Comparison of ENCODE assay signal across 24 cellular contexts in genomic region chr12:122454739-122455138, GRCh38. TPM values are rescaled to one million over a fixed set of nuclear protein-coding genes. Genes with fewer than 3 reads are reported as not detected.
DNase-seq lines count a peak whose midpoint lies in the region; ATAC-seq and TF ChIP-seq lines count a peak whose summit lies in the region.
"Had no signal": no experiment of that assay in that cellular context is flagged by ENCODE, and none has a peak within 500 bp of the region (broad histone marks: within the 10 kb centered on the region; RNA-seq: fewer than 3 reads in every experiment).

No MANE protein-coding gene starts in this region.

- H3K9me3 Mint-ChIP-seq in activated CD4-positive, alpha-beta memory T cell treated with anti-CD3 and anti-CD28 coated beads, Interleukin-2, amount 10 ng/mL, durations not matched to agents 7 days and 5 days, result no peaks in the 10 kb centered on the region
- no peaks in the 10 kb centered on the region for H3K9me3 Mint-ChIP-seq in activated CD4-positive, alpha-beta memory T cell treated with anti-CD3 and anti-CD28 coated beads for 36 hours
- H3K9me3 Mint-ChIP-seq in CD4-positive, alpha-beta T cell, result no peaks in the 10 kb centered on the region
- no peaks in the 10 kb centered on the region for H3K9me3 Mint-ChIP-seq in activated naive CD8-positive, alpha-beta T cell treated with anti-CD3 and anti-CD28 coated beads, Interleukin-2, amount 10 ng/mL, durations not matched to agents 7 days and 5 days

- WGBS in sigmoid colon, 2 donors, result 65 to 78% methylated on average over 6 of the region's 6 CpGs

- peak overlapping the region; percentile 4 for H3K27ac Mint-ChIP-seq in activated CD4-positive, alpha-beta memory T cell treated with anti-CD3 and anti-CD28 coated beads, Interleukin-2, amount 10 ng/mL, durations not matched to agents 7 days and 5 days
- H3K27ac Mint-ChIP-seq in activated CD4-positive, alpha-beta memory T cell treated with anti-CD3 and anti-CD28 coated beads for 36 hours, result no peak overlapping the region
- H3K27ac Mint-ChIP-seq in CD4-positive, alpha-beta T cell, result peak overlapping the region; percentile 39
- H3K27ac Mint-ChIP-seq in activated naive CD8-positive, alpha-beta T cell treated with anti-CD3 and anti-CD28 coated beads, Interleukin-2, amount 10 ng/mL, durations not matched to agents 7 days and 5 days, result peak overlapping the region; percentile 99

- peaks cover 4% of the 10 kb centered on the region for H3K36me3 Mint-ChIP-seq in activated CD4-positive, alpha-beta memory T cell treated with anti-CD3 and anti-CD28 coated beads, Interleukin-2, amount 10 ng/mL, durations not matched to agents 7 days and 5 days (ENCODE audit: low read depth)
- H3K36me3 Mint-ChIP-seq in activated CD4-positive, alpha-beta memory T cell treated with anti-CD3 and anti-CD28 coated beads for 36 hours, result no peaks in the 10 kb centered on the region
- no peaks in the 10 kb centered on the region for H3K36me3 Mint-ChIP-seq in CD4-positive, alpha-beta T cell (ENCODE audit: low read depth)
- no peaks in the 10 kb centered on the region for H3K36me3 Mint-ChIP-seq in activated naive CD8-positive, alpha-beta T cell treated with anti-CD3 and anti-CD28 coated beads, Interleukin-2, amount 10 ng/mL, durations not matched to agents 7 days and 5 days
- H3K36me3 Mint-ChIP-seq: CD14-positive monocyte had no signal

- no peak overlapping the region for H3K27ac ChIP-seq in CD4-positive, alpha-beta T cell (ENCODE audit: low read depth, low read length)
- H3K27ac ChIP-seq in sigmoid colon (no peak overlapping the region), osteoblast (ENCODE audit: low read depth, low read length) (no peak overlapping the region)
- H3K27ac ChIP-seq: GM23248, KMS-11, PC-9 had no signal

- no peak for ATAC-seq in CD4-positive, alpha-beta T cell (ENCODE audit: poor library complexity)
- ATAC-seq in activated naive CD8-positive, alpha-beta T cell treated with anti-CD3 and anti-CD28 coated beads, Interleukin-2, amount 10 ng/mL, durations not matched to agents 7 days and 5 days (ENCODE audit: low read depth), result no peak
- ATAC-seq in GM19452 (IDR thresholded peaks at IDR 0.05; ENCODE audit: unreplicated experiment), result no peak

- TF ChIP-seq CTCF in CD4-positive, alpha-beta T cell (IDR thresholded peaks at IDR 0.05), result no peak
- TF ChIP-seq CTCF in sigmoid colon (IDR thresholded peaks at IDR 0.05) (no peak), osteoblast (IDR thresholded peaks at IDR 0.05; ENCODE audit: extremely low read depth, low read depth, low read length) (no peak)

- intact Hi-C loops in activated CD4-positive, alpha-beta memory T cell treated with anti-CD3 and anti-CD28 coated beads for 36 hours (cut with micrococcal nuclease), result no loop called here
- intact Hi-C loops in CD4-positive, alpha-beta T cell (cut with DNase I, micrococcal nuclease), result loop anchor here (5.0 kb wide), 2 partner anchors 37 to 57 kb away; no protein-coding TSS in a partner anchor
- intact Hi-C loops in sigmoid colon (cut with DNase I), result no loop called here

- CTCF ChIA-PET in activated CD4-positive, alpha-beta memory T cell treated with anti-CD3 and anti-CD28 coated beads, Interleukin-2, amount 10 ng/mL, durations not matched to agents 7 days and 5 days (lab: Charles Lee), result interaction anchor here (2.1 kb wide), 1 partner anchor 17 kb away, joined by 7 read pairs; no protein-coding TSS in a partner anchor
- CTCF ChIA-PET in activated CD4-positive, alpha-beta memory T cell treated with anti-CD3 and anti-CD28 coated beads for 36 hours (lab: Charles Lee), result interaction anchor here (0.9 to 2.5 kb wide), 2 partner anchors 17 to 55 kb away, joined by 6 to 7 read pairs; no protein-coding TSS in a partner anchor
- CTCF ChIA-PET in CD4-positive, alpha-beta T cell (lab: Charles Lee), result interaction anchor here (2.4 kb wide), 1 partner anchor 17 kb away, joined by 6 read pairs; no protein-coding TSS in a partner anchor

- H4K20me1 ChIP-seq in osteoblast (ENCODE audit: insufficient read depth, low read length), result no peaks in the 10 kb centered on the region

- DNase-seq in activated CD4-positive, alpha-beta memory T cell treated with anti-CD3 and anti-CD28 coated beads, Interleukin-2, amount 10 ng/mL, durations not matched to agents 7 days and 5 days, result no peak
- DNase-seq in activated CD4-positive, alpha-beta memory T cell treated with anti-CD3 and anti-CD28 coated beads for 36 hours, result no peak
- DNase-seq in CD4-positive, alpha-beta T cell, result no peak
- DNase-seq in activated naive CD8-positive, alpha-beta T cell treated with anti-CD3 and anti-CD28 coated beads, Interleukin-2, amount 10 ng/mL, durations not matched to agents 7 days and 5 days, result no peak
- DNase-seq in sigmoid colon (peak; percentile 8), NCI-H1930 (lab: John Stamatoyannopoulos, UW) (no peak), osteoblast (ENCODE audit: insufficient read length, low spot score, missing footprints) (no peak)
- DNase-seq: AML-193, DMS79, GM23248, HCEC 1CT, IMR-90, NCI-H1092 treated with DMSO at 0.1 percent for 48 hours, NCI-H1436 treated with DMSO at 0.1 percent for 48 hours, NCI-H2029, NCI-H226, NCI-H510A treated with DMSO at 0.1 percent for 48 hours, NCI-H748 treated with DMSO at 0.1 percent for 48 hours, PC-9, RPMI8226, SIG-M5 had no signal

- POLR2A ChIA-PET in activated CD4-positive, alpha-beta memory T cell treated with anti-CD3 and anti-CD28 coated beads, Interleukin-2, amount 10 ng/mL, durations not matched to agents 7 days and 5 days (lab: Charles Lee), result interaction anchor here (0.7 to 2.8 kb wide), 6 partner anchors 23 to 72 kb away, joined by 3 to 14 read pairs (median 4); partner anchors contain the start of genes CLIP1, KNTC1, RSRC2 and ZCCHC8
- POLR2A ChIA-PET in activated CD4-positive, alpha-beta memory T cell treated with anti-CD3 and anti-CD28 coated beads for 36 hours (lab: Charles Lee), result interaction anchor here (1.2 kb wide), 1 partner anchor 42 kb away, joined by 3 read pairs; no protein-coding TSS in a partner anchor
- POLR2A ChIA-PET in CD4-positive, alpha-beta T cell (lab: Charles Lee), result interaction anchor here (0.6 to 1.0 kb wide), 2 partner anchors 17 to 415 kb away, joined by 3 to 5 read pairs; no protein-coding TSS in a partner anchor
- POLR2A ChIA-PET in activated naive CD8-positive, alpha-beta T cell treated with anti-CD3 and anti-CD28 coated beads, Interleukin-2, amount 10 ng/mL, durations not matched to agents 7 days and 5 days (lab: Charles Lee), result interaction anchor here (0.5 to 1.6 kb wide), 4 partner anchors 8 to 188 kb away, joined by 3 to 6 read pairs (median 4); partner anchors contain the start of gene ZCCHC8

- H3K36me3 ChIP-seq in sigmoid colon (no peaks in the 10 kb centered on the region), osteoblast (ENCODE audit: insufficient read depth, low read length) (no peaks in the 10 kb centered on the region)

- H3K4me3 ChIP-seq in sigmoid colon, result no peak overlapping the region
- H3K4me3 ChIP-seq in osteoblast (ENCODE audit: insufficient read depth, low read length), result no peak overlapping the region
- H3K4me3 ChIP-seq: GM23248, PC-9 had no signal

- H3K27me3 ChIP-seq in CD4-positive, alpha-beta T cell (ENCODE audit: control insufficient read depth, insufficient read depth, low read length), result no peaks in the 10 kb centered on the region
- no peaks in the 10 kb centered on the region for H3K27me3 ChIP-seq in sigmoid colon
- no peaks in the 10 kb centered on the region for H3K27me3 ChIP-seq in osteoblast (ENCODE audit: insufficient read depth, low read length)

- H3K4me3 Mint-ChIP-seq in activated CD4-positive, alpha-beta memory T cell treated with anti-CD3 and anti-CD28 coated beads, Interleukin-2, amount 10 ng/mL, durations not matched to agents 7 days and 5 days, result no peak overlapping the region
- H3K4me3 Mint-ChIP-seq in activated CD4-positive, alpha-beta memory T cell treated with anti-CD3 and anti-CD28 coated beads for 36 hours, result no peak overlapping the region
- no peak overlapping the region for H3K4me3 Mint-ChIP-seq in CD4-positive, alpha-beta T cell
- H3K4me3 Mint-ChIP-seq in activated naive CD8-positive, alpha-beta T cell treated with anti-CD3 and anti-CD28 coated beads, Interleukin-2, amount 10 ng/mL, durations not matched to agents 7 days and 5 days, result no peak overlapping the region

- H3K4me1 ChIP-seq in sigmoid colon (no peaks in the 10 kb centered on the region), osteoblast (ENCODE audit: insufficient read depth, low read length) (no peaks in the 10 kb centered on the region)

- no peak overlapping the region for H2AFZ ChIP-seq in osteoblast (ENCODE audit: low read length)
- H2AFZ ChIP-seq: GM23248, PC-9 had no signal

- no peaks in the 10 kb centered on the region for H3K79me2 ChIP-seq in osteoblast (ENCODE audit: insufficient read depth, low read length)

- no peak for TF ChIP-seq EP300 in sigmoid colon (IDR thresholded peaks at IDR 0.05)

- H3K4me1 Mint-ChIP-seq in activated CD4-positive, alpha-beta memory T cell treated with anti-CD3 and anti-CD28 coated beads, Interleukin-2, amount 10 ng/mL, durations not matched to agents 7 days and 5 days, result peaks cover 45% of the 10 kb centered on the region
- peaks cover 31% of the 10 kb centered on the region for H3K4me1 Mint-ChIP-seq in activated CD4-positive, alpha-beta memory T cell treated with anti-CD3 and anti-CD28 coated beads for 36 hours (ENCODE audit: low read depth)
- peaks cover 31% of the 10 kb centered on the region for H3K4me1 Mint-ChIP-seq in CD4-positive, alpha-beta T cell (ENCODE audit: low read depth)
- peaks cover 26% of the 10 kb centered on the region for H3K4me1 Mint-ChIP-seq in activated naive CD8-positive, alpha-beta T cell treated with anti-CD3 and anti-CD28 coated beads, Interleukin-2, amount 10 ng/mL, durations not matched to agents 7 days and 5 days

- H3K4me2 ChIP-seq in osteoblast (ENCODE audit: insufficient read depth, low read length), result no peak overlapping the region
- H3K4me2 ChIP-seq: KMS-11, PC-9 had no signal

- H3K27me3 Mint-ChIP-seq in activated CD4-positive, alpha-beta memory T cell treated with anti-CD3 and anti-CD28 coated beads, Interleukin-2, amount 10 ng/mL, durations not matched to agents 7 days and 5 days, result no peaks in the 10 kb centered on the region
- H3K27me3 Mint-ChIP-seq in activated CD4-positive, alpha-beta memory T cell treated with anti-CD3 and anti-CD28 coated beads for 36 hours, result no peaks in the 10 kb centered on the region
- H3K27me3 Mint-ChIP-seq in CD4-positive, alpha-beta T cell, result no peaks in the 10 kb centered on the region
- no peaks in the 10 kb centered on the region for H3K27me3 Mint-ChIP-seq in activated naive CD8-positive, alpha-beta T cell treated with anti-CD3 and anti-CD28 coated beads, Interleukin-2, amount 10 ng/mL, durations not matched to agents 7 days and 5 days

- no peak for TF ChIP-seq POLR2A in sigmoid colon (IDR thresholded peaks at IDR 0.05)

- no peaks in the 10 kb centered on the region for H3K9me3 ChIP-seq in CD4-positive, alpha-beta T cell (ENCODE audit: control insufficient read depth, low read length)
- H3K9me3 ChIP-seq in sigmoid colon (no peaks in the 10 kb centered on the region), osteoblast (ENCODE audit: low read depth, low read length) (no peaks in the 10 kb centered on the region)

RNA-seq across cellular contexts. Expression of gene CLIP1, which starts 32.3 kb away (rescaled TPM):
- total RNA-seq in activated CD4-positive, alpha-beta memory T cell treated with anti-CD3 and anti-CD28 coated beads, Interleukin-2, amount 10 ng/mL, durations not matched to agents 7 days and 5 days, result 10 to 100 TPM; 65.3 to 73.4 TPM
- 10 to 100 TPM; 69.2 to 71.8 TPM for total RNA-seq in activated CD4-positive, alpha-beta memory T cell treated with anti-CD3 and anti-CD28 coated beads for 36 hours
- total RNA-seq in CD4-positive, alpha-beta T cell, result 10 to 100 TPM; 52.0 to 54.9 TPM
- 10 to 100 TPM; 61.2 to 61.5 TPM for total RNA-seq in activated naive CD8-positive, alpha-beta T cell treated with anti-CD3 and anti-CD28 coated beads, Interleukin-2, amount 10 ng/mL, durations not matched to agents 7 days and 5 days
- total RNA-seq in sigmoid colon (100 to 1,000 TPM; 159 to 257 (median 196) TPM), osteoblast (90.8 and 103 TPM in 2 replicates)
- polyA plus RNA-seq in sigmoid colon, result 10 to 100 TPM; 16.8 to 20.1 (median 19.5) TPM

RNA-seq across cellular contexts. Expression of gene ZCCHC8, which starts 46.0 kb away (rescaled TPM):
- 10 to 100 TPM; 44.4 to 46.6 TPM for total RNA-seq in activated CD4-positive, alpha-beta memory T cell treated with anti-CD3 and anti-CD28 coated beads, Interleukin-2, amount 10 ng/mL, durations not matched to agents 7 days and 5 days
- total RNA-seq in activated CD4-positive, alpha-beta memory T cell treated with anti-CD3 and anti-CD28 coated beads for 36 hours, result 10 to 100 TPM; 27.7 to 28.5 TPM
- 10 to 100 TPM; 49.4 to 54.8 TPM for total RNA-seq in CD4-positive, alpha-beta T cell
- total RNA-seq in activated naive CD8-positive, alpha-beta T cell treated with anti-CD3 and anti-CD28 coated beads, Interleukin-2, amount 10 ng/mL, durations not matched to agents 7 days and 5 days, result 10 to 100 TPM; 44.8 to 45.3 TPM
- total RNA-seq in sigmoid colon (10 to 100 TPM; 16.8 to 21.4 (median 20.7) TPM), osteoblast (18.9 and 22.8 TPM in 2 replicates)
- polyA plus RNA-seq in sigmoid colon, result 10 to 100 TPM; 10.2 to 16.5 (median 10.2) TPM

Comparison
In these comparisons a context has a peak if more than half of its experiments do, and no peak if none do; other contexts are left out.
1. intact Hi-C loops: an anchor here in CD4-positive, alpha-beta T cell (5.0 kb wide); none called in activated CD4-positive, alpha-beta memory T cell treated with anti-CD3 and anti-CD28 coated beads for 36 hours and sigmoid colon.